In the genomic region with DNA sequence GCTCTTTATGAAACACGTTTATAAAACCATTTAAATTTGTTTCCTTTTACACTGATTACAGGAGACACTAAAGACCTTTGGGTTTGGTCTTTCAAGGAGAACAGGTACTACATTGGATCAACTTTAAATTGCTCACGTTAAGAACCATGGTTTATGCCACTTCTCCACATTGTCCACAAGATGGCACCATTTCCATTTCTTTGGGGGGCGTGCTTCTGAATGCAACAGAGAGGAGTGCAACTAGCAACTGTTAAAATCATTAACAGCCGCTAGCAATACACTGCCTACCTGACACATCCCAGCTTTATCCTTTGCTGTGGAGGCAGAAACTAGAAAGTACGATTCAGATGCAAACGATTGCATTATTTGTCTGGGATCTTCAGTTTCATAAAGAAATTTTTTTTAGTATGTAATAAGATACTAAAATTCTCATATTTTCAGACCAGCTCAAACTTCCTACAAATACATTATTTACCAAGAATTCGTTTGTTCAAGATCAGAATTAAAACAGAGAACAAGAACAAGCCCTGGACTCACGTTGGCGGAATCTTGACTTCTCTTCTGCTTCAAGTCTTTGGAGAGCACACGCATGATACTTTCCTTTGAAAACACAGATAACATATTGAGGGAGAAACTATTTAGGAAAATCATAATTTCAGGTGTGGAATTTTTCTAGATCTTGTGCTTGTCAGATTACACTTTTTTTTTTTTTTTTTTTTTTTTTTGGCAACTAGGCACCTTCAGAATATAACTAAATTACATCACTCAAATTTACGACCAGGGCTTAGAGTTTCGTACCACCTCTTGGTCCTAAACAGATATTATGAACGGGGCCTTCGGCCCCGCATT, we compare ENCODE assay signal across 1 cellular context.
TF ChIP-seq lines count a peak whose summit lies in the region.

No MANE protein-coding gene starts in this region.

TF ChIP-seq in H1, 55 proteins besides CTCF, POLR2A, EP300 and RAD21:
- 0 out of 2 replicates have a peak, but pooled peaks have one; percentile 22 for TF ChIP-seq SP1 (IDR thresholded peaks at IDR 0.05; ENCODE audit: low read depth, low read length)
- no peak for TF ChIP-seq SAP30 (IDR thresholded peaks at IDR 0.05; ENCODE audit: insufficient read depth, insufficient replicate concordance, low read length)
